In the genomic region with DNA sequence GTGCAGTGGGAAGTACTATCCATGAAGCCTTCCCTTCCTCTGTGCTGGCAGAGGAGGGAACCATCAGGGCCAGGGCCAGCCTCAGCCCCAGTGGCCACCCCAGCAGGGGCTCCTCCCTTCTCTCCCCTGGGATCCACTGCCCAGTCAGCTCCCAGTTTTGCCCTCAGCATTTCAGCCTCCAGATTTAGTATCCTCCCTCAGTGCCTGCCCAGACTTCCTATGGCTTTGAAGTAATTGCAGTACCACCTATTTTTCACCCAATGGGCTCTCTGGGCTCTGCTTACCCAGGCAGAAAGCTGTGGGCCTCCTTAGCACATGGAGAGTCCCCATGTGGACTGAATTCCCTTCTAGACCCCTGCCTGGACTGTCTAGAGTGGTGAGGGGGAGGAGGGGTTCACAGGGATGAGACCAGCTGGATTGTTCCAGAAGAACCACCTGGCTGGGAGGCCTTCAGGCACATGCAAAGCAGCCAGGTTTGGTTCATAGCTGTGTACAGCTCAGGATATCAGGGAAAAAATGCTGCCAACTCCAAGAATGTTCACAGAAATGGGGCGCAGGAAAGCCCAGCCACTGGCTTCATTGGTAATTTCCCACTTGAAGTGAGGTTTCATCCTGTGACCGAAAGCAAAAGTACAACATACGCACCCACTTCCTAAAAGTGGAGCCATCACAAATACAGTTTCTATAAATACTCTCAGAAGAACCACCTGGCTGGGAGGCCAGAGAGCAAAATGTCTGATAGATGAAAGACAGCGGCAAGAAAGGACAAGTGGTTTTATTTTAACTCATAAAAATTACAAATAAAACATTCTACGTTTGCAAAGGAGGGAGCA, we compare ENCODE assay signal across 8 cellular contexts. TPM values are rescaled to one million over a fixed set of nuclear protein-coding genes. Genes with fewer than 3 reads are reported as not detected.
DNase-seq lines count a peak whose midpoint lies in the region; ATAC-seq and TF ChIP-seq lines count a peak whose summit lies in the region.

No MANE protein-coding gene starts in this region.

- H3K27me3 ChIP-seq in heart right ventricle: no peaks in the 10 kb centered on the region
- peaks cover 0 to 25% (median 0%) of the 10 kb centered on the region in 3 donors for H3K27me3 ChIP-seq in psoas muscle (ENCODE audit: insufficient read depth in 3 of 3, low read length in 2 of 3)

- H3K27ac Mint-ChIP-seq in type B pancreatic cell: peak overlapping the region; percentile 22

- 42 to 58% methylated on average over 5 of the region's 5 CpGs for WGBS in heart right ventricle, 2 donors
- 77 to 80% (median 79%) methylated on average over 5 of the region's 5 CpGs for WGBS in psoas muscle, 3 donors

- H3K4me3 ChIP-seq in heart right ventricle: no peak overlapping the region
- no peak overlapping the region for H3K4me3 ChIP-seq in psoas muscle

- no peaks in the 10 kb centered on the region for H3K36me3 ChIP-seq in heart right ventricle
- H3K36me3 ChIP-seq in psoas muscle (ENCODE audit: insufficient read depth in 1 of 2, low read depth in 1 of 2): no peaks in the 10 kb centered on the region

- no peak overlapping the region for H3K4me3 Mint-ChIP-seq in type B pancreatic cell

- peak; percentile 85 for DNase-seq in NAMALWA (ENCODE audit: low spot score)
- no peak for DNase-seq in heart right ventricle
- no peak for DNase-seq in type B pancreatic cell (ENCODE audit: extremely low spot score, unreplicated experiment)
- DNase-seq in GM03348 (ENCODE audit: low spot score): no peak
- DNase-seq in putamen (ENCODE audit: low spot score): no peak
- no peak for DNase-seq in psoas muscle

- peak; percentile 73 for ATAC-seq in GM18511 (IDR thresholded peaks at IDR 0.05; ENCODE audit: unreplicated experiment)
- peak; percentile 47 for ATAC-seq in GM21825 (IDR thresholded peaks at IDR 0.05; ENCODE audit: unreplicated experiment)
- ATAC-seq in heart right ventricle: peak in 5 of 8 donors; percentile 19 to 63 (median 53)
- ATAC-seq in psoas muscle: no peak

- no peaks in the 10 kb centered on the region for H3K27me3 Mint-ChIP-seq in type B pancreatic cell

- TF ChIP-seq CTCF in heart right ventricle (IDR thresholded peaks at IDR 0.05) (no peak), type B pancreatic cell (conservative IDR thresholded peaks at IDR 0.05) (no peak), psoas muscle (IDR thresholded peaks at IDR 0.05) (no peak)

- intact Hi-C loops in heart right ventricle (cut with DNase I) (loop anchor here in 1 of 10 donors (5.0 kb wide), 1 partner anchor 44 kb away; no protein-coding TSS in a partner anchor), psoas muscle (cut with DNase I) (no loop called here)

- H3K36me3 Mint-ChIP-seq in type B pancreatic cell: peaks cover 4% of the 10 kb centered on the region

- peak overlapping the region in 8 of 10 donors; percentile 38 to 84 (median 63) for H3K27ac ChIP-seq in heart right ventricle
- no peak overlapping the region for H3K27ac ChIP-seq in psoas muscle

- peaks cover 47% of the 10 kb centered on the region for H3K4me1 Mint-ChIP-seq in type B pancreatic cell (ENCODE audit: unreplicated experiment)

- H3K9me3 ChIP-seq in heart right ventricle: no peaks in the 10 kb centered on the region
- no peaks in the 10 kb centered on the region for H3K9me3 ChIP-seq in psoas muscle

- H3K4me1 ChIP-seq in heart right ventricle: peaks cover 5 to 60% (median 40%) of the 10 kb centered on the region in 9 donors
- H3K4me1 ChIP-seq in psoas muscle: no peaks in the 10 kb centered on the region

- peaks cover 8% of the 10 kb centered on the region for H3K9me3 Mint-ChIP-seq in type B pancreatic cell

RNA-seq across cellular contexts. Expression of a gene that starts 15.2 kb away (rescaled TPM):
- total RNA-seq in heart right ventricle: 100 to 1,000 TPM; 107 to 175 (median 128) TPM
- 100 to 1,000 TPM in 1 of 2 donors, 10 to 100 TPM in 1; 29.6 to 151 TPM for polyA plus RNA-seq in heart right ventricle
- total RNA-seq in type B pancreatic cell (ENCODE audit: low replicate concordance): 98.8 and 155 TPM in 2 replicates
- total RNA-seq in psoas muscle: 100 to 1,000 TPM in 1 of 4 donors, 10 to 100 TPM in 3; 70.2 to 137 (median 90.8) TPM
- polyA plus RNA-seq in psoas muscle: 100 to 1,000 TPM; 113 to 162 (median 122) TPM

RNA-seq across cellular contexts. Expression of a gene that starts 45.0 kb away (rescaled TPM):
- total RNA-seq in heart right ventricle: 1 to 10 TPM in 1 of 10 donors, under 1 TPM in 6, not detected in 3; 0.17 to 2.1 (median 0.31) TPM
- polyA plus RNA-seq in heart right ventricle: under 1 TPM; 0.15 to 0.32 TPM
- total RNA-seq in type B pancreatic cell (ENCODE audit: low replicate concordance): not detected in 2 replicates
- total RNA-seq in psoas muscle: under 1 TPM in 3 of 4 donors, not detected in 1; 0.17 to 0.67 (median 0.19) TPM
- under 1 TPM in 2 of 3 donors, not detected in 1; 0.05 to 0.14 TPM for polyA plus RNA-seq in psoas muscle

RNA-seq across cellular contexts. Expression of a gene that starts 51.8 kb away (rescaled TPM):
- total RNA-seq in heart right ventricle (not detected), type B pancreatic cell (ENCODE audit: low replicate concordance) (0.31 and 4.2 TPM in 2 replicates), psoas muscle (under 1 TPM in 1 of 4 donors, not detected in 3; 0.06 TPM)
- polyA plus RNA-seq in heart right ventricle (not detected), psoas muscle (under 1 TPM in 1 of 3 donors, not detected in 2; 0.01 TPM)

Comparison
In these comparisons a context has a peak if more than half of its experiments do, and no peak if none do; other contexts are left out.
1. ATAC-seq: peak in GM18511 (single experiment), GM21825 (single experiment) and heart right ventricle (5 of 8); none in psoas muscle (0 of 4).